ENCODE assay signal across 18 cellular contexts in genomic region chr12:117023998-117024960, GRCh38.
"Had no signal": no experiment of that assay in that cellular context is flagged by ENCODE, and none has a peak within 500 bp of the region (broad histone marks: within the 10 kb centered on the region; RNA-seq: fewer than 3 reads in every experiment).

No MANE protein-coding gene starts in this region.

- H3K27ac ChIP-seq: right lobe of liver had no signal

- FAIRE-seq: astrocyte, urothelium cell line had no signal

- H3K9me3 Mint-ChIP-seq: activated naive CD4-positive, alpha-beta T cell treated with anti-CD3 and anti-CD28 coated beads, Interleukin-2, amount 50 U/mL, for 24 hours; activated T-helper 17 cell treated with anti-CD3 and anti-CD28 coated beads, Interleukin-2, amount 50 U/mL, for 72 hours; mesothelial cell of epicardium; natural killer cell treated with Interleukin-12 subunit alpha and Interleukin-12 subunit beta and Interleukin-15 and Interleukin-18, amount 100 ng/mL, for 72 hours; stimulated activated effector memory CD8-positive, alpha-beta T cell treated with anti-CD3 and anti-CD28 coated beads, Interleukin-12 subunit alpha, Interleukin-12 subunit beta, amount 100 ng/mL, for 72 hours; T-helper 1 cell treated with Interleukin-12 subunit alpha and Interleukin-12 subunit beta and Interleukin-4 antibody, amounts not matched to agents 30 μg/mL and 1 μg/mL, for 36 hours had no signal

- H3K9ac ChIP-seq: parathyroid adenoma had no signal

- DNase-seq: activated CD4-positive, alpha-beta T cell treated with anti-CD3 and anti-CD28 coated beads for 1 hour; activated CD4-positive, alpha-beta T cell treated with anti-CD3 and anti-CD28 coated beads, Interleukin-2, amount 50 U/mL, for 4 hours; activated T-cell treated with anti-CD3 and anti-CD28 coated beads for 4 hours; dermis blood vessel endothelial cell; effector memory CD4-positive, alpha-beta T cell; foreskin fibroblast; stimulated activated CD4-positive, alpha-beta T cell treated with anti-CD3 and anti-CD28 coated beads, Interleukin-4, amount 100 ng/mL, for 24 hours had no signal

- H3K4me1 ChIP-seq: right lobe of liver had no signal

- H3K9me3 ChIP-seq: right lobe of liver had no signal

- H3K4me1 Mint-ChIP-seq: activated naive CD4-positive, alpha-beta T cell treated with anti-CD3 and anti-CD28 coated beads, Interleukin-2, amount 50 U/mL, for 24 hours; activated T-helper 17 cell treated with anti-CD3 and anti-CD28 coated beads, Interleukin-2, amount 50 U/mL, for 72 hours had no signal

- H3K27ac Mint-ChIP-seq: activated naive CD4-positive, alpha-beta T cell treated with anti-CD3 and anti-CD28 coated beads, Interleukin-2, amount 50 U/mL, for 24 hours; activated T-helper 17 cell treated with anti-CD3 and anti-CD28 coated beads, Interleukin-2, amount 50 U/mL, for 72 hours; mesothelial cell of epicardium; natural killer cell treated with Interleukin-12 subunit alpha and Interleukin-12 subunit beta and Interleukin-15 and Interleukin-18, amount 100 ng/mL, for 72 hours; stimulated activated effector memory CD8-positive, alpha-beta T cell treated with anti-CD3 and anti-CD28 coated beads, Interleukin-12 subunit alpha, Interleukin-12 subunit beta, amount 100 ng/mL, for 72 hours; T-helper 1 cell treated with Interleukin-12 subunit alpha and Interleukin-12 subunit beta and Interleukin-4 antibody, amounts not matched to agents 30 μg/mL and 1 μg/mL, for 36 hours had no signal

- H3K27me3 Mint-ChIP-seq: activated naive CD4-positive, alpha-beta T cell treated with anti-CD3 and anti-CD28 coated beads, Interleukin-2, amount 50 U/mL, for 24 hours; activated T-helper 17 cell treated with anti-CD3 and anti-CD28 coated beads, Interleukin-2, amount 50 U/mL, for 72 hours; natural killer cell treated with Interleukin-12 subunit alpha and Interleukin-12 subunit beta and Interleukin-15 and Interleukin-18, amount 100 ng/mL, for 72 hours had no signal

- H2AFZ ChIP-seq: parathyroid adenoma had no signal

- H3K4me3 Mint-ChIP-seq: activated naive CD4-positive, alpha-beta T cell treated with anti-CD3 and anti-CD28 coated beads, Interleukin-2, amount 50 U/mL, for 24 hours; activated T-helper 17 cell treated with anti-CD3 and anti-CD28 coated beads, Interleukin-2, amount 50 U/mL, for 72 hours; mesothelial cell of epicardium; natural killer cell treated with Interleukin-12 subunit alpha and Interleukin-12 subunit beta and Interleukin-15 and Interleukin-18, amount 100 ng/mL, for 72 hours; stimulated activated effector memory CD8-positive, alpha-beta T cell treated with anti-CD3 and anti-CD28 coated beads, Interleukin-12 subunit alpha, Interleukin-12 subunit beta, amount 100 ng/mL, for 72 hours; T-helper 1 cell treated with Interleukin-12 subunit alpha and Interleukin-12 subunit beta and Interleukin-4 antibody, amounts not matched to agents 30 μg/mL and 1 μg/mL, for 36 hours had no signal

- H3K27me3 ChIP-seq: right lobe of liver had no signal

- H3K4me3 ChIP-seq: lung, right lobe of liver had no signal
